5 cellular contexts compared by ENCODE assay signal in the genomic region with DNA sequence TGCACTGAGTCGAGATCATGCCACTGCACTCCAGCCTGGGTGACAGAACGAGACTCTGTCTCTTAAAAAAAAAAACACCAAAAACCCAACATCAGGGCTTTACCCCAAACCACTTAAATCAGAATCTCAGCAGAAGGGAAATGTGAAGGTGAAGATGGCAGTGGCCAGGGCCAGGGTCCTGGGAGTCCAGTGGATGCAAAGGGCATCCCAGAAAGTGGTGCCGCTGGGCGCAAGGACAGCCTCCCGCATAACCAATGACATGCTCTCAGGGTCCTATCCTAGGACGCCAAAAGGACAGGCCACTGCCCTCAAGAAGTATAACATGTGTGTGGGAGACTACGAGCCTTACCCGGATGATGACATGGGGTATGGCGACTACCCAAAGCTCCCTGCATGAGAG.
"Had no signal": no experiment of that assay in that cellular context is flagged by ENCODE, and none has a peak within 500 bp of the region (broad histone marks: within the 10 kb centered on the region; RNA-seq: fewer than 3 reads in every experiment).

No MANE protein-coding gene starts in this region.

- H3K4me3 Mint-ChIP-seq: GM23338, H9, IgD-negative memory B cell had no signal

- H3K27ac Mint-ChIP-seq: GM23338, H9, IgD-negative memory B cell had no signal

- H3K4me1 Mint-ChIP-seq: GM23338, H9 had no signal

- H3K9me3 Mint-ChIP-seq: GM23338, H9, IgD-negative memory B cell had no signal

- H3K27ac ChIP-seq: HL-60 had no signal

- H3K4me3 ChIP-seq: GM23338 had no signal

- H3K27me3 Mint-ChIP-seq: IgD-negative memory B cell had no signal

- DNase-seq: H9, HCEC 1CT had no signal
